Comparison of ENCODE assay signal across 8 cellular contexts in genomic region chr1:117895482-117896114, GRCh38. TPM values are rescaled to one million over a fixed set of nuclear protein-coding genes. Genes with fewer than 3 reads are reported as not detected.
DNase-seq lines count a peak whose midpoint lies in the region; ATAC-seq and TF ChIP-seq lines count a peak whose summit lies in the region.

No MANE protein-coding gene starts in this region.

- TF ChIP-seq CTCF in CD4-positive, alpha-beta T cell (IDR thresholded peaks at IDR 0.05) = peak; percentile 91
- peak; percentile 73 to 76 (median 74) for TF ChIP-seq CTCF in right lobe of liver (IDR thresholded peaks at IDR 0.05)

- H3K9me3 Mint-ChIP-seq in CD4-positive, alpha-beta T cell = no peaks in the 10 kb centered on the region

- peaks cover 76% of the 10 kb centered on the region for H3K36me3 Mint-ChIP-seq in CD4-positive, alpha-beta T cell (ENCODE audit: low read depth)

- peaks cover 0 to 36% (median 3%) of the 10 kb centered on the region in 4 donors for H3K36me3 ChIP-seq in right lobe of liver

- H3K27me3 Mint-ChIP-seq in CD4-positive, alpha-beta T cell = no peaks in the 10 kb centered on the region

- no peak overlapping the region for H3K4me3 Mint-ChIP-seq in CD4-positive, alpha-beta T cell

- intact Hi-C loops in CD4-positive, alpha-beta T cell (cut with DNase I, micrococcal nuclease) = loop anchor here (1.0 to 10.0 kb wide), 7 partner anchors 141 to 1249 kb away; partner anchors contain the start of genes TTF2 (in 1 of the 2) and WARS2 (in 1 of the 2)
- intact Hi-C loops in right lobe of liver (cut with DNase I) = no loop called here

- no peaks in the 10 kb centered on the region for H3K4me1 Mint-ChIP-seq in CD4-positive, alpha-beta T cell (ENCODE audit: low read depth)

- CTCF ChIA-PET in CD4-positive, alpha-beta T cell (lab: Charles Lee) = interaction anchor here (0.6 to 2.0 kb wide), 11 partner anchors 10 to 828 kb away, joined by 3 to 15 read pairs (median 3); no protein-coding TSS in a partner anchor

- H3K4me3 ChIP-seq in right lobe of liver = no peak overlapping the region

- peaks cover 0 to 10% (median 3%) of the 10 kb centered on the region in 4 donors for H3K4me1 ChIP-seq in right lobe of liver

- no peak for TF ChIP-seq POLR2A in right lobe of liver (IDR thresholded peaks at IDR 0.05)

- DNase-seq in CD4-positive, alpha-beta T cell = peak; percentile 8 to 41 (median 34)
- DNase-seq in GM19238 (ENCODE audit: insufficient read length, low spot score) (peak; percentile 32), NCI-H2227 treated with DMSO at 0.1 percent for 48 hours (lab: John Stamatoyannopoulos, UW) (peak; percentile 65), cerebellar cortex (ENCODE audit: low spot score) (peak; percentile 84), right lobe of liver (peak in 2 of 3 donors; percentile 20 to 59)
- DNase-seq in activated CD4-positive, CD25-positive, alpha-beta regulatory T cell (lab: John Stamatoyannopoulos, UW) = peak; percentile 12 to 25 (median 18)
- DNase-seq in stimulated activated CD4-positive, alpha-beta T cell treated with anti-CD3 and anti-CD28 coated beads, TNF-alpha, amount 100 ng/mL, for 48 hours (ENCODE audit: low read depth in 3 of 3) = peak; percentile 26 to 55 (median 41)

- POLR2A ChIA-PET in CD4-positive, alpha-beta T cell (lab: Charles Lee) = interaction anchor here (1.8 kb wide), 1 partner anchor 33 kb away, joined by 9 read pairs; the partner anchor contains the start of genes GDAP2 and WDR3

- peak; percentile 41 for ATAC-seq in CD4-positive, alpha-beta T cell (ENCODE audit: poor library complexity)
- ATAC-seq in HG03354 (IDR thresholded peaks at IDR 0.05; ENCODE audit: poor library complexity, severe bottlenecking, unreplicated experiment) = peak; percentile 92
- peak; percentile 73 to 89 (median 82) for ATAC-seq in right lobe of liver

- no peak overlapping the region for H3K27ac Mint-ChIP-seq in CD4-positive, alpha-beta T cell

- no peaks in the 10 kb centered on the region for H3K27me3 ChIP-seq in CD4-positive, alpha-beta T cell (ENCODE audit: control insufficient read depth, insufficient read depth, low read length)
- H3K27me3 ChIP-seq in right lobe of liver = no peaks in the 10 kb centered on the region

- no peak overlapping the region for H3K27ac ChIP-seq in CD4-positive, alpha-beta T cell (ENCODE audit: low read depth, low read length)
- no peak overlapping the region for H3K27ac ChIP-seq in right lobe of liver

- WGBS in right lobe of liver (ENCODE audit: insufficient coverage, low coverage, low lambda C conversion rate, missing lambda C conversion rate) = 19% methylated on average over 4 of the region's 4 CpGs

- no peaks in the 10 kb centered on the region for H3K9me3 ChIP-seq in CD4-positive, alpha-beta T cell (ENCODE audit: control insufficient read depth, low read length)
- H3K9me3 ChIP-seq in right lobe of liver = no peaks in the 10 kb centered on the region

RNA-seq across cellular contexts. Expression of gene GDAP2, which starts 33.8 kb away (rescaled TPM):
- 10 to 100 TPM; 18.1 to 18.9 TPM for total RNA-seq in CD4-positive, alpha-beta T cell
- total RNA-seq in right lobe of liver = 10 to 100 TPM; 11.3 to 16.2 (median 13.2) TPM

RNA-seq across cellular contexts. Expression of gene WDR3, which starts 33.9 kb away (rescaled TPM):
- total RNA-seq in CD4-positive, alpha-beta T cell = 1 to 10 TPM; 5.8 to 7.5 TPM
- 10 to 100 TPM; 10.4 to 18.8 (median 15.1) TPM for total RNA-seq in right lobe of liver

Comparison
In these comparisons a context has a peak if more than half of its experiments do, and no peak if none do; other contexts are left out.
1. ATAC-seq: peak in every context shown above with its lines; median percentile 92 in HG03354; 82 in right lobe of liver; 41 in CD4-positive, alpha-beta T cell.
2. DNase-seq: peak in every context shown above with its lines; median percentile 84 in cerebellar cortex; 65 in NCI-H2227 treated with DMSO at 0.1 percent for 48 hours; 41 in stimulated activated CD4-positive, alpha-beta T cell treated with anti-CD3 and anti-CD28 coated beads, TNF-alpha, amount 100 ng/mL, for 48 hours; 40 in right lobe of liver; 34 in CD4-positive, alpha-beta T cell; 32 in GM19238; 18 in activated CD4-positive, CD25-positive, alpha-beta regulatory T cell.
3. intact Hi-C loops: an anchor here in CD4-positive, alpha-beta T cell (1.0 to 10.0 kb wide); none called in right lobe of liver.